22 cellular contexts compared by ENCODE assay signal in the genomic region with DNA sequence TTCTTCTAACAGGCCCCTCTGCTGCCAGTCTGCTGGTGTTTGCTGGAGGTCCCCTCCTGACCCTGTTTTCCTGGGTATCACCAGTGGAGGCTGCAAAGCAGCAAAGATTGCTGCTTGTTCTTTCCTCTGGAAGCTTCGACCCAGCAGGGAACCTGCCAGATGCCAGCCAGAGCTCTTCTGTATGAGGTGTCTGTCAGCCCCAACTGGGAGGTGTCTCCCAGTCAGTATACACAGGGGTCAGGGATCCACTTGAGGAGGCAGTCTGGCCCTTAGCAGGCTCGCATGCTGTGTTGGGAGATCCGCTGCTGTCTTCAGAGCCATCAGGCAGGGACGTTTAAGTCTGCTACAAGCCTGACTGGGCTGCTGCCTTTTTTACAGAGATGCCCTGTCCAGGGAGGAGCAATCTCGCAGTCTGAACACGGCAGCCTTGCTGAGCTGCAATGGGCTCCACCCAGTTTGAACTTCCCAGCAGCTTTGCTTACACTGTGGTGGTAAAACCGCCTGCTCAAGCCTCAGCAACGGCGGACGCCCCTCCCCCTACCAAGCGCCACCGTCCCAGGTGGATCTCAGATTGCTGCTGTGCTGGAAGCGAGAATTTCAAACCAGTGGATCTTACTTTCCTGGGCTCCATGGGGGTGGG. TPM values are rescaled to one million over a fixed set of nuclear protein-coding genes. Genes with fewer than 3 reads are reported as not detected.
DNase-seq lines count a peak whose midpoint lies in the region; ATAC-seq and TF ChIP-seq lines count a peak whose summit lies in the region.
"Had no signal": no experiment of that assay in that cellular context is flagged by ENCODE, and none has a peak within 500 bp of the region (broad histone marks: within the 10 kb centered on the region; RNA-seq: fewer than 3 reads in every experiment).

No MANE protein-coding gene starts in this region.

- WGBS in HUES64 = 31% methylated on average over 13 of the region's 13 CpGs

- H3K27ac ChIP-seq in HUES64 (ENCODE audit: low read depth, low read length) = no peak overlapping the region
- H3K27ac ChIP-seq: suprapubic skin had no signal

- H3K36me3 Mint-ChIP-seq in glutamatergic neuron (ENCODE audit: unreplicated experiment) (no peaks in the 10 kb centered on the region), osteocyte (ENCODE audit: unreplicated experiment) (peaks cover 6% of the 10 kb centered on the region)
- H3K36me3 Mint-ChIP-seq: activated naive CD4-positive, alpha-beta T cell treated with anti-CD3 and anti-CD28 coated beads, Interleukin-2, amount 50 U/mL, for 24 hours had no signal

- H3K4me1 Mint-ChIP-seq in glutamatergic neuron (ENCODE audit: low read depth, unreplicated experiment) = no peaks in the 10 kb centered on the region
- H3K4me1 Mint-ChIP-seq in osteocyte (ENCODE audit: unreplicated experiment) = peaks cover 9% of the 10 kb centered on the region
- H3K4me1 Mint-ChIP-seq: activated CD4-positive, alpha-beta memory T cell treated with anti-CD3 and anti-CD28 coated beads, Interleukin-2, amount 10 ng/mL, durations not matched to agents 7 days and 5 days; activated naive CD4-positive, alpha-beta T cell treated with anti-CD3 and anti-CD28 coated beads, Interleukin-2, amount 50 U/mL, for 24 hours; brain; T-cell had no signal

- no peak for TF ChIP-seq CTCF in glutamatergic neuron (IDR thresholded peaks at IDR 0.05; ENCODE audit: partially characterized antibody, unreplicated experiment)
- TF ChIP-seq CTCF in osteocyte (IDR thresholded peaks at IDR 0.05) = no peak

- H3K4me1 ChIP-seq in HUES64 (ENCODE audit: insufficient read depth, low read length) = 0 out of 2 replicates have a peak, but pooled peaks cover 5% of the 10 kb centered on the region
- H3K4me1 ChIP-seq: suprapubic skin had no signal

- H3K4me3 ChIP-seq in HUES64 (ENCODE audit: low read length) = 0 out of 2 replicates have a peak overlapping the region, but pooled peaks have one; percentile 13
- H3K4me3 ChIP-seq: suprapubic skin had no signal

- no peaks in the 10 kb centered on the region for H3K9me3 Mint-ChIP-seq in glutamatergic neuron (ENCODE audit: unreplicated experiment)
- H3K9me3 Mint-ChIP-seq in osteocyte (ENCODE audit: unreplicated experiment) = peaks cover 4% of the 10 kb centered on the region
- H3K9me3 Mint-ChIP-seq: activated naive CD4-positive, alpha-beta T cell treated with anti-CD3 and anti-CD28 coated beads, Interleukin-2, amount 50 U/mL, for 24 hours; naive thymus-derived CD8-positive, alpha-beta T cell had no signal

- ATAC-seq in GM21825 (IDR thresholded peaks at IDR 0.05; ENCODE audit: unreplicated experiment) = no peak
- ATAC-seq in HG02973 (IDR thresholded peaks at IDR 0.05; ENCODE audit: unreplicated experiment) = no peak
- ATAC-seq: naive thymus-derived CD8-positive, alpha-beta T cell; T-cell had no signal

- H3K4me3 Mint-ChIP-seq in glutamatergic neuron (ENCODE audit: unreplicated experiment) = no peak overlapping the region
- no peak overlapping the region for H3K4me3 Mint-ChIP-seq in osteocyte (ENCODE audit: unreplicated experiment)
- H3K4me3 Mint-ChIP-seq: activated CD4-positive, alpha-beta memory T cell treated with anti-CD3 and anti-CD28 coated beads, Interleukin-2, amount 10 ng/mL, durations not matched to agents 7 days and 5 days; activated naive CD4-positive, alpha-beta T cell treated with anti-CD3 and anti-CD28 coated beads, Interleukin-2, amount 50 U/mL, for 24 hours; brain; naive thymus-derived CD8-positive, alpha-beta T cell; T-cell had no signal

- no peaks in the 10 kb centered on the region for H3K9me3 ChIP-seq in HUES64 (ENCODE audit: insufficient read depth, low read depth, low read length)
- H3K9me3 ChIP-seq: suprapubic skin had no signal

- DNase-seq in NCI-H526 (lab: John Stamatoyannopoulos, UW) (peak; percentile 28 to 78), glutamatergic neuron (peak; percentile 50), osteocyte (ENCODE audit: extremely low spot score, unreplicated experiment) (no peak), NOMO-1 treated with dmso at 0.1 percent for 144 hours (lab: John Stamatoyannopoulos, UW; ENCODE audit: unreplicated experiment) (no peak), GF-D8 (lab: John Stamatoyannopoulos, UW) (no peak)
- DNase-seq: activated CD4-positive, alpha-beta memory T cell treated with anti-CD3 and anti-CD28 coated beads, Interleukin-2, amount 10 ng/mL, durations not matched to agents 7 days and 5 days; dermis blood vessel endothelial cell; DMS79 treated with DMSO at 0.1 percent for 48 hours; erythroblast; GOT3; KG1; naive thymus-derived CD8-positive, alpha-beta T cell; NCI-H1105; NCI-H345; SHP77; T-cell had no signal

- H3K9ac ChIP-seq in HUES64 (ENCODE audit: low read depth, low read length) = no peak overlapping the region

- H3K27me3 Mint-ChIP-seq in glutamatergic neuron (ENCODE audit: unreplicated experiment) (peaks cover 2% of the 10 kb centered on the region), osteocyte (ENCODE audit: unreplicated experiment) (peaks cover 7% of the 10 kb centered on the region)
- H3K27me3 Mint-ChIP-seq: activated naive CD4-positive, alpha-beta T cell treated with anti-CD3 and anti-CD28 coated beads, Interleukin-2, amount 50 U/mL, for 24 hours; brain had no signal

- no peaks in the 10 kb centered on the region for H3K36me3 ChIP-seq in HUES64 (ENCODE audit: insufficient read depth, low read length)
- H3K36me3 ChIP-seq: suprapubic skin had no signal

- H3K27ac Mint-ChIP-seq in glutamatergic neuron (ENCODE audit: unreplicated experiment) (no peak overlapping the region), osteocyte (ENCODE audit: unreplicated experiment) (peak overlapping the region; percentile 52)
- H3K27ac Mint-ChIP-seq: activated CD4-positive, alpha-beta memory T cell treated with anti-CD3 and anti-CD28 coated beads, Interleukin-2, amount 10 ng/mL, durations not matched to agents 7 days and 5 days; activated naive CD4-positive, alpha-beta T cell treated with anti-CD3 and anti-CD28 coated beads, Interleukin-2, amount 50 U/mL, for 24 hours; brain; naive thymus-derived CD8-positive, alpha-beta T cell; T-cell had no signal

- H3K27me3 ChIP-seq in HUES64 (ENCODE audit: insufficient read depth, low read length) = no peaks in the 10 kb centered on the region
- H3K27me3 ChIP-seq: suprapubic skin had no signal

RNA-seq across cellular contexts. Expression of a gene that starts 29.9 kb away (rescaled TPM):
- 36.2 TPM for polyA plus RNA-seq in HUES64 (2013, experiment 1 of 2)
- polyA plus RNA-seq in HUES64 (2013, experiment 2 of 2) = 31.2 TPM
- 24.4 TPM for total RNA-seq in glutamatergic neuron (ENCODE audit: unreplicated experiment)
- 24.7 and 31.4 TPM in 2 replicates for total RNA-seq in osteocyte

RNA-seq across cellular contexts. Expression of a gene that starts 31.4 kb away (rescaled TPM):
- 70.0 TPM for polyA plus RNA-seq in HUES64 (2013, experiment 1 of 2)
- 50.9 TPM for polyA plus RNA-seq in HUES64 (2013, experiment 2 of 2)
- total RNA-seq in glutamatergic neuron (ENCODE audit: unreplicated experiment) (73.0 TPM), osteocyte (77.6 and 80.4 TPM in 2 replicates)

Comparison
In these comparisons a context has a peak if more than half of its experiments do, and no peak if none do; other contexts are left out.
1. DNase-seq: peak in NCI-H526 (2 of 2) and glutamatergic neuron (single experiment); none in osteocyte (single experiment), NOMO-1 treated with dmso at 0.1 percent for 144 hours (single experiment) and GF-D8 (single experiment).